ENCODE assay signal across 11 cellular contexts in genomic region chr3:113264249-113264648, GRCh38.
A peak's percentile ranks its signal among the peaks of the same experiment; 100 is the strongest.
DNase-seq lines count a peak whose midpoint lies in the region; ATAC-seq lines count a peak whose summit lies in the region.
"Had no signal": no experiment of that assay in that cellular context is flagged by ENCODE, and none has a peak within 500 bp of the region (broad histone marks: within the 10 kb centered on the region; RNA-seq: fewer than 3 reads in every experiment).

No MANE protein-coding gene starts in this region.

- H3K4me1 ChIP-seq in NT2/D1 (ENCODE audit: insufficient read depth, insufficient read length) = peaks cover 21% of the 10 kb centered on the region

- DNase-seq in NCI-H345 (lab: John Stamatoyannopoulos, UW) (peak; percentile 10), NCI-H345 treated with DMSO at 0.1 percent for 48 hours (lab: John Stamatoyannopoulos, UW; ENCODE audit: unreplicated experiment) (no peak), NT2/D1 (ENCODE audit: low read depth, low spot score) (peak; percentile 80), CD1c-positive myeloid dendritic cell (ENCODE audit: extremely low spot score) (no peak)
- no peak for DNase-seq in stimulated activated CD4-positive, alpha-beta T cell treated with anti-CD3 and anti-CD28 coated beads, Interleukin-2, amount 100 ng/mL, for 48 hours
- DNase-seq: 8988T, KG1, testis had no signal

- ATAC-seq in GM21515 (IDR thresholded peaks at IDR 0.05; ENCODE audit: unreplicated experiment) (no peak), HG03378 (IDR thresholded peaks at IDR 0.05; ENCODE audit: unreplicated experiment) (no peak)

- H3K27ac ChIP-seq in layer of hippocampus (ENCODE audit: low read depth, low read length) = peak overlapping the region; percentile 48

- H3K27me3 ChIP-seq in NT2/D1 (ENCODE audit: insufficient read depth, insufficient read length) (no peaks in the 10 kb centered on the region), layer of hippocampus (ENCODE audit: control insufficient read depth, insufficient read depth, low read length) (no peaks in the 10 kb centered on the region)
- H3K27me3 ChIP-seq: testis had no signal

- H3K4me3 ChIP-seq in NT2/D1 (ENCODE audit: insufficient read length, low read depth) = no peak overlapping the region
- H3K4me3 ChIP-seq: testis had no signal

- no peaks in the 10 kb centered on the region for H3K9me3 ChIP-seq in NT2/D1 (ENCODE audit: insufficient read depth, low read length)
- H3K9me3 ChIP-seq: testis had no signal

- no peaks in the 10 kb centered on the region for H3K36me3 ChIP-seq in NT2/D1 (ENCODE audit: insufficient read depth, insufficient read length, low read length)

- H3K9ac ChIP-seq in NT2/D1 (ENCODE audit: insufficient read length, low read depth) = no peak overlapping the region

Comparison
In these comparisons a context has a peak if more than half of its experiments do, and no peak if none do; other contexts are left out.
1. DNase-seq: peak in NCI-H345 (single experiment) and NT2/D1 (single experiment); none in NCI-H345 treated with DMSO at 0.1 percent for 48 hours (single experiment), CD1c-positive myeloid dendritic cell (single experiment) and stimulated activated CD4-positive, alpha-beta T cell treated with anti-CD3 and anti-CD28 coated beads, Interleukin-2, amount 100 ng/mL, for 48 hours (0 of 2).